ENCODE assay signal across 24 cellular contexts in genomic region chr1:165442053-165442452, GRCh38. TPM values are rescaled to one million over a fixed set of nuclear protein-coding genes. Genes with fewer than 3 reads are reported as not detected.
DNase-seq lines count a peak whose midpoint lies in the region; ATAC-seq and TF ChIP-seq lines count a peak whose summit lies in the region.
"Had no signal": no experiment of that assay in that cellular context is flagged by ENCODE, and none has a peak within 500 bp of the region (broad histone marks: within the 10 kb centered on the region; RNA-seq: fewer than 3 reads in every experiment).

No MANE protein-coding gene starts in this region.

- peak overlapping the region; percentile 63 for H3K4me3 ChIP-seq in cardiac muscle cell
- H3K4me3 ChIP-seq in right atrium auricular region, result no peak overlapping the region
- H3K4me3 ChIP-seq in right lobe of liver, result no peak overlapping the region
- H3K4me3 ChIP-seq: A549; BLaER1 treated with 17β-estradiol and CSF1 and Interleukin-3, amounts not matched to agents 10 nM and 100 nM; GM23338 had no signal

- H3K36me3 ChIP-seq in cardiac muscle cell (no peaks in the 10 kb centered on the region), right atrium auricular region (no peaks in the 10 kb centered on the region), right lobe of liver (no peaks in the 10 kb centered on the region)
- H3K36me3 ChIP-seq: BE2C; BLaER1 treated with 17β-estradiol and CSF1 and Interleukin-3, amounts not matched to agents 10 nM and 100 nM had no signal

- peak overlapping the region in 3 of 5 experiments; percentile 30 to 54 (median 39) for H3K4me3 Mint-ChIP-seq in brain
- H3K4me3 Mint-ChIP-seq: CD14-positive monocyte; CD4-positive, alpha-beta T cell; CD8-positive, alpha-beta memory T cell; GM23338; H9 had no signal

- TF ChIP-seq POLR2A in right lobe of liver (IDR thresholded peaks at IDR 0.05), result no peak

- TF ChIP-seq CTCF in cardiac muscle cell (IDR thresholded peaks at IDR 0.05; ENCODE audit: low read depth, low read length) (no peak), right atrium auricular region (IDR thresholded peaks at IDR 0.05) (no peak), brain (conservative IDR thresholded peaks at IDR 0.05) (no peak), right lobe of liver (IDR thresholded peaks at IDR 0.05) (no peak)

- H3K27ac ChIP-seq in cardiac muscle cell, result no peak overlapping the region
- H3K27ac ChIP-seq in right atrium auricular region, result no peak overlapping the region
- no peak overlapping the region for H3K27ac ChIP-seq in right lobe of liver
- H3K27ac ChIP-seq: A549 had no signal

- H3K4me1 ChIP-seq in cardiac muscle cell (ENCODE audit: low read depth) (peaks cover 56% of the 10 kb centered on the region), right atrium auricular region (peaks cover 0 to 23% of the 10 kb centered on the region in 2 donors), right lobe of liver (no peaks in the 10 kb centered on the region)
- H3K4me1 ChIP-seq: A549, BE2C had no signal

- peaks cover 37% of the 10 kb centered on the region for H3K4me1 Mint-ChIP-seq in brain
- H3K4me1 Mint-ChIP-seq: CD14-positive monocyte; CD8-positive, alpha-beta memory T cell had no signal

- intact Hi-C loops in right lobe of liver (cut with DNase I), result no loop called here

- DNase-seq in cardiac muscle cell (ENCODE audit: low read depth in 1 of 2, low spot score in 1 of 2) (no peak), right atrium auricular region (ENCODE audit: low spot score) (no peak), right lobe of liver (no peak), activated T-cell treated with anti-CD3 and anti-CD28 coated beads for 4 hours (no peak), OCI-M1 (lab: John Stamatoyannopoulos, UW) (no peak)
- DNase-seq in stimulated activated CD4-positive, alpha-beta T cell treated with anti-CD3 and anti-CD28 coated beads, Interleukin-4, amount 100 ng/mL, for 1 hour, result no peak
- DNase-seq: 8988T; ACHN; AML-193; BE2C; CD4-positive, alpha-beta T cell; CD8-positive, alpha-beta memory T cell; DMS53; DMS79 treated with DMSO at 0.1 percent for 48 hours; GF-D8; H9 had no signal

- no peaks in the 10 kb centered on the region for H3K36me3 Mint-ChIP-seq in brain
- H3K36me3 Mint-ChIP-seq: CD14-positive monocyte; CD8-positive, alpha-beta memory T cell had no signal

- H3K27me3 ChIP-seq in cardiac muscle cell (no peaks in the 10 kb centered on the region), right atrium auricular region (no peaks in the 10 kb centered on the region), right lobe of liver (no peaks in the 10 kb centered on the region)

- 17% methylated on average over 3 of the region's 3 CpGs for WGBS in right lobe of liver (ENCODE audit: insufficient coverage, low coverage, low lambda C conversion rate, missing lambda C conversion rate)

- ATAC-seq in right lobe of liver, result peak; percentile 44 to 81 (median 49)
- ATAC-seq: A549, GM23338, HCT116 had no signal

- no peaks in the 10 kb centered on the region for H3K9me3 Mint-ChIP-seq in brain
- H3K9me3 Mint-ChIP-seq: CD4-positive, alpha-beta T cell; CD8-positive, alpha-beta memory T cell; GM23338 had no signal

- peak overlapping the region in 1 of 5 experiments; percentile 68 for H3K27ac Mint-ChIP-seq in brain
- H3K27ac Mint-ChIP-seq: CD14-positive monocyte; CD4-positive, alpha-beta T cell; CD8-positive, alpha-beta memory T cell; GM23338; H9 had no signal

- peaks cover 28% of the 10 kb centered on the region for H3K27me3 Mint-ChIP-seq in brain

- no peaks in the 10 kb centered on the region for H3K9me3 ChIP-seq in cardiac muscle cell (ENCODE audit: low read depth)
- H3K9me3 ChIP-seq in right atrium auricular region, result no peaks in the 10 kb centered on the region
- H3K9me3 ChIP-seq in right lobe of liver, result no peaks in the 10 kb centered on the region
- H3K9me3 ChIP-seq: A549; BE2C; BLaER1 treated with 17β-estradiol and CSF1 and Interleukin-3, amounts not matched to agents 10 nM and 100 nM had no signal

RNA-seq across cellular contexts. Expression of gene RXRG, which starts 2.9 kb away (rescaled TPM):
- total RNA-seq in cardiac muscle cell (247 and 285 TPM in 2 replicates), right atrium auricular region (1 to 10 TPM; 1.2 to 3.3 TPM), right lobe of liver (under 1 TPM in 2 of 6 experiments, not detected in 4; 0.26 to 0.32 TPM)
- polyA plus RNA-seq in cardiac muscle cell (296 and 429 TPM in 2 replicates), brain (ENCODE audit: insufficient read depth, low read depth, low replicate concordance) (4.3 TPM)
- total RNA-seq: CD4-positive, alpha-beta T cell; CD8-positive, alpha-beta memory T cell; G401; GM23338; H4; H9 had no signal
- polyA plus RNA-seq: A549; CD14-positive monocyte; CD8-positive, alpha-beta memory T cell; GM23338 had no signal

Comparison
In these comparisons a context has a peak if more than half of its experiments do, and no peak if none do; other contexts are left out.
1. RNA of gene RXRG, which starts 2.9 kb away (total RNA-seq): 247 to 285 TPM in cardiac muscle cell; 1.2 to 3.3 TPM in right atrium auricular region and 0.26 to 0.32 TPM in right lobe of liver; every median in the first group is over 10 times any median in the second.